28 cellular contexts compared by ENCODE assay signal in genomic region chr10:75176046-75176445, GRCh38.
"Had no signal": no experiment of that assay in that cellular context is flagged by ENCODE, and none has a peak within 500 bp of the region (broad histone marks: within the 10 kb centered on the region; RNA-seq: fewer than 3 reads in every experiment).

No MANE protein-coding gene starts in this region.

- H3K27ac ChIP-seq: body of pancreas, breast epithelium, SJCRH30, SK-N-MC had no signal

- H3K36me3 ChIP-seq: breast epithelium had no signal

- H3K27me3 Mint-ChIP-seq: activated CD4-positive, alpha-beta memory T cell treated with anti-CD3 and anti-CD28 coated beads, Interleukin-2, amount 10 ng/mL, durations not matched to agents 7 days and 5 days; activated naive CD4-positive, alpha-beta T cell treated with anti-CD3 and anti-CD28 coated beads, Interleukin-2, amount 50 U/mL, for 24 hours; activated naive CD8-positive, alpha-beta T cell treated with anti-CD3 and anti-CD28 coated beads, Interleukin-2, amount 10 ng/mL, durations not matched to agents 7 days and 5 days; activated T-cell treated with anti-CD3 and anti-CD28 coated beads, Interleukin-2, amount 50 U/mL, for 24 hours had no signal

- H3K4me3 ChIP-seq: body of pancreas, breast epithelium, SJCRH30, SK-N-MC had no signal

- H3K4me1 ChIP-seq: body of pancreas, breast epithelium, SJCRH30 had no signal

- H3K27ac Mint-ChIP-seq: activated CD4-positive, alpha-beta memory T cell treated with anti-CD3 and anti-CD28 coated beads, Interleukin-2, amount 10 ng/mL, durations not matched to agents 7 days and 5 days; activated naive CD4-positive, alpha-beta T cell treated with anti-CD3 and anti-CD28 coated beads, Interleukin-2, amount 50 U/mL, for 24 hours; activated naive CD8-positive, alpha-beta T cell treated with anti-CD3 and anti-CD28 coated beads, Interleukin-2, amount 10 ng/mL, durations not matched to agents 7 days and 5 days; activated T-cell treated with anti-CD3 and anti-CD28 coated beads, Interleukin-2, amount 50 U/mL, for 24 hours; activated T-helper 2 cell treated with anti-CD3 and anti-CD28 coated beads, Interferon-gamma antibody, Interleukin-2, Interleukin-4, amounts not matched to agents 10 μg/mL and 5 μg/mL and 100 μg/mL, durations not matched to agents 14 hours and 24 hours and 36 hours had no signal

- H3K9me3 ChIP-seq: body of pancreas, breast epithelium, SJCRH30 had no signal

- DNase-seq: activated CD4-positive, alpha-beta memory T cell treated with anti-CD3 and anti-CD28 coated beads, Interleukin-2, amount 10 ng/mL, durations not matched to agents 7 days and 5 days; activated CD4-positive, alpha-beta T cell treated with anti-CD3 and anti-CD28 coated beads for 4 hours; activated CD4-positive, alpha-beta T cell treated with anti-CD3 and anti-CD28 coated beads, Interleukin-2, amount 50 U/mL, for 1 hour; activated gamma-delta T cell; activated naive CD4-positive, alpha-beta T cell treated with Interleukin-2 at 50 U/mL for 16 hours; activated naive CD8-positive, alpha-beta T cell treated with anti-CD3 and anti-CD28 coated beads, Interleukin-2, amount 10 ng/mL, durations not matched to agents 7 days and 5 days; activated T-cell treated with anti-CD3 and anti-CD28 coated beads, Interleukin-2, amount 50 U/mL, for 24 hours; body of pancreas; caudate nucleus; cerebellar nuclear complex; Karpas-422; KBM-7; NCI-H1105; NCI-H1417 treated with DMSO at 0.1 percent for 48 hours; NCI-H187 treated with DMSO at 0.1 percent for 48 hours; NCI-H2081; NCI-H2171 treated with DMSO at 0.1 percent for 48 hours; NCI-H345; NCI-H524 treated with DMSO at 0.1 percent for 48 hours; SHP77; SJCRH30; T1000 had no signal

- H3K27me3 ChIP-seq: body of pancreas, breast epithelium, SJCRH30 had no signal

- H3K4me3 Mint-ChIP-seq: activated CD4-positive, alpha-beta memory T cell treated with anti-CD3 and anti-CD28 coated beads, Interleukin-2, amount 10 ng/mL, durations not matched to agents 7 days and 5 days; activated naive CD4-positive, alpha-beta T cell treated with anti-CD3 and anti-CD28 coated beads, Interleukin-2, amount 50 U/mL, for 24 hours; activated naive CD8-positive, alpha-beta T cell treated with anti-CD3 and anti-CD28 coated beads, Interleukin-2, amount 10 ng/mL, durations not matched to agents 7 days and 5 days; activated T-cell treated with anti-CD3 and anti-CD28 coated beads, Interleukin-2, amount 50 U/mL, for 24 hours had no signal

- H3K9me3 Mint-ChIP-seq: activated CD4-positive, alpha-beta memory T cell treated with anti-CD3 and anti-CD28 coated beads, Interleukin-2, amount 10 ng/mL, durations not matched to agents 7 days and 5 days; activated naive CD4-positive, alpha-beta T cell treated with anti-CD3 and anti-CD28 coated beads, Interleukin-2, amount 50 U/mL, for 24 hours; activated naive CD8-positive, alpha-beta T cell treated with anti-CD3 and anti-CD28 coated beads, Interleukin-2, amount 10 ng/mL, durations not matched to agents 7 days and 5 days; activated T-cell treated with anti-CD3 and anti-CD28 coated beads, Interleukin-2, amount 50 U/mL, for 24 hours; activated T-helper 2 cell treated with anti-CD3 and anti-CD28 coated beads, Interferon-gamma antibody, Interleukin-2, Interleukin-4, amounts not matched to agents 10 μg/mL and 5 μg/mL and 100 μg/mL, durations not matched to agents 14 hours and 24 hours and 36 hours had no signal

- ATAC-seq: activated CD4-positive, CD25-positive, alpha-beta regulatory T cell treated with anti-CD3 and anti-CD28 coated beads, Interleukin-2, amount 50 U/mL, for 24 hours; body of pancreas; Panc1 had no signal
